10 cellular contexts compared by ENCODE assay signal in genomic region chr12:26523708-26524150, GRCh38.
DNase-seq lines count a peak whose midpoint lies in the region; ATAC-seq, FAIRE-seq and TF ChIP-seq lines count a peak whose summit lies in the region.
"Had no signal": no experiment of that assay in that cellular context is flagged by ENCODE, and none has a peak within 500 bp of the region (broad histone marks: within the 10 kb centered on the region; RNA-seq: fewer than 3 reads in every experiment).

No MANE protein-coding gene starts in this region.

- H3K9me3 Mint-ChIP-seq in brain, result peaks cover 9 to 33% (median 16%) of the 10 kb centered on the region in 5 experiments

- peak; percentile 95 for FAIRE-seq in kidney (lab: Jason Lieb, UNC)

- H3K27me3 Mint-ChIP-seq in brain, result peaks cover 3% of the 10 kb centered on the region
- H3K27me3 Mint-ChIP-seq: memory B cell had no signal

- H3K4me1 ChIP-seq in kidney (ENCODE audit: control insufficient read depth in 1 of 2, insufficient read depth in 1 of 2, low read depth in 1 of 2, low read length in 2 of 2), result peaks cover 0 to 3% of the 10 kb centered on the region in 2 donors
- H3K4me1 ChIP-seq in subcutaneous abdominal adipose tissue (ENCODE audit: control insufficient read depth in 5 of 5, insufficient read depth in 5 of 5, low read length in 5 of 5), result peaks cover 0 to 17% (median 10%) of the 10 kb centered on the region in 5 donors

- H3K36me3 ChIP-seq in MG63 (no peaks in the 10 kb centered on the region), kidney (ENCODE audit: control insufficient read depth in 1 of 2, insufficient read depth in 2 of 2, low read length in 2 of 2) (no peaks in the 10 kb centered on the region), subcutaneous abdominal adipose tissue (ENCODE audit: control insufficient read depth in 5 of 5, insufficient read depth in 5 of 5, low read length in 5 of 5) (peaks cover 0 to 3% (median 2%) of the 10 kb centered on the region in 5 donors)

- H3K4me1 Mint-ChIP-seq in brain, result peaks cover 17% of the 10 kb centered on the region

- no peak for TF ChIP-seq CTCF in brain (conservative IDR thresholded peaks at IDR 0.05)
- TF ChIP-seq CTCF in kidney (IDR thresholded peaks at IDR 0.05; ENCODE audit: borderline replicate concordance, extremely low read depth, insufficient read depth), result no peak

- H3K27ac Mint-ChIP-seq in brain, result peak overlapping the region; percentile 30 to 94 (median 87)
- H3K27ac Mint-ChIP-seq: memory B cell had no signal

- ATAC-seq in GM21825 (IDR thresholded peaks at IDR 0.05; ENCODE audit: unreplicated experiment), result no peak

- H3K4me3 Mint-ChIP-seq in brain, result peak overlapping the region in 4 of 5 experiments; percentile 15 to 76 (median 52)
- H3K4me3 Mint-ChIP-seq: memory B cell had no signal

- no peaks in the 10 kb centered on the region for H3K36me3 Mint-ChIP-seq in brain

- intact Hi-C loops in kidney (cut with DNase I), result no loop called here

- H3K27ac ChIP-seq in kidney (ENCODE audit: low read depth in 2 of 2, low read length in 2 of 2) (peak overlapping the region; percentile 74 to 79), subcutaneous abdominal adipose tissue (ENCODE audit: low read depth, low read length) (peak overlapping the region; percentile 54)
- H3K27ac ChIP-seq: KMS-11 had no signal

- H3K9ac ChIP-seq in kidney (ENCODE audit: low read length in 2 of 2) (no peak overlapping the region), subcutaneous abdominal adipose tissue (ENCODE audit: low read length in 5 of 5) (peak overlapping the region in 1 of 5 donors; percentile 12)
- H3K9ac ChIP-seq: KMS-11 had no signal

- no peaks in the 10 kb centered on the region for H3K27me3 ChIP-seq in MG63
- H3K27me3 ChIP-seq in subcutaneous abdominal adipose tissue (ENCODE audit: control insufficient read depth in 5 of 5, insufficient read depth in 4 of 5, low read length in 5 of 5), result no peaks in the 10 kb centered on the region

- H3K4me3 ChIP-seq in MG63, result no peak overlapping the region
- H3K4me3 ChIP-seq in kidney (ENCODE audit: low read length in 2 of 2), result peak overlapping the region; percentile 8 to 30
- H3K4me3 ChIP-seq in subcutaneous abdominal adipose tissue (ENCODE audit: low read depth in 1 of 5, low read length in 5 of 5), result no peak overlapping the region

- H3K9me3 ChIP-seq in MG63 (peaks cover 22% of the 10 kb centered on the region), kidney (ENCODE audit: control insufficient read depth in 1 of 2, low read length in 2 of 2) (peaks cover 3 to 15% of the 10 kb centered on the region in 2 donors), subcutaneous abdominal adipose tissue (ENCODE audit: control insufficient read depth in 5 of 5, low read length in 5 of 5) (peaks cover 2 to 15% (median 10%) of the 10 kb centered on the region in 5 donors)

- DNase-seq in MG63 (peak; percentile 79), kidney (peak; percentile 95), NCI-H1417 treated with DMSO at 0.1 percent for 48 hours (lab: John Stamatoyannopoulos, UW) (no peak)
- no peak for DNase-seq in effector CD8-positive, alpha-beta T cell (lab: John Stamatoyannopoulos, UW)
- DNase-seq in stimulated activated CD4-positive, alpha-beta T cell treated with anti-CD3 and anti-CD28 coated beads, Interleukin-15, amount 100 ng/mL, for 24 hours, result no peak

Comparison
In these comparisons a context has a peak if more than half of its experiments do, and no peak if none do; other contexts are left out.
1. DNase-seq: peak in MG63 (single experiment) and kidney (single experiment); none in effector CD8-positive, alpha-beta T cell (single experiment), stimulated activated CD4-positive, alpha-beta T cell treated with anti-CD3 and anti-CD28 coated beads, Interleukin-15, amount 100 ng/mL, for 24 hours (single experiment) and NCI-H1417 treated with DMSO at 0.1 percent for 48 hours (single experiment).
2. H3K4me3 ChIP-seq: peak in kidney (2 of 2); none in MG63 (single experiment) and subcutaneous abdominal adipose tissue (0 of 5).